ENCODE assay signal across 3 cellular contexts in genomic region chr1:186295980-186296379, GRCh38.
TF ChIP-seq lines count a peak whose summit lies in the region.

PRG4 (plus strand) TSS chr1:186296279.

TF ChIP-seq in SK-N-SH treated with all-trans-retinoic acid at 6 μM for 48 hours, 23 proteins besides CTCF, POLR2A, EP300 and RAD21 (continued from another document and continues in another):
- TF ChIP-seq PATZ1 (CRISPR knock-in tag; IDR thresholded peaks at IDR 0.05; ENCODE audit: borderline replicate concordance) (no peak), GLIS3 (CRISPR knock-in tag; IDR thresholded peaks at IDR 0.05) (no peak), CREB5 (CRISPR knock-in tag; IDR thresholded peaks at IDR 0.05; ENCODE audit: low read depth) (no peak), TOX (CRISPR knock-in tag; IDR thresholded peaks at IDR 0.05; ENCODE audit: borderline replicate concordance) (no peak), ZC3H10 (CRISPR knock-in tag; IDR thresholded peaks at IDR 0.05) (no peak), ESRRG (CRISPR knock-in tag; IDR thresholded peaks at IDR 0.05) (no peak), POU6F1 (CRISPR knock-in tag; IDR thresholded peaks at IDR 0.05; ENCODE audit: borderline replicate concordance, low read depth) (no peak)

TF ChIP-seq in SK-N-SH, 30 proteins besides CTCF, POLR2A, EP300 and RAD21 (continued from another document):
- TF ChIP-seq YY1 (IDR thresholded peaks at IDR 0.05; ENCODE audit: low read depth) (no peak), RXRA (IDR thresholded peaks at IDR 0.05; ENCODE audit: borderline replicate concordance, low read depth) (no peak), USF2 (IDR thresholded peaks at IDR 0.05; ENCODE audit: borderline replicate concordance, low read depth, low read length) (no peak), GABPA (IDR thresholded peaks at IDR 0.05; ENCODE audit: low read depth) (no peak), GATA2 (CRISPR knock-in tag; IDR thresholded peaks at IDR 0.05) (no peak), MAX (IDR thresholded peaks at IDR 0.05; ENCODE audit: low read depth) (no peak), REST (IDR thresholded peaks at IDR 0.05; ENCODE audit: low read depth, low read length) (no peak)
TF ChIP-seq in SK-N-SH: peak in this region for 0.

TF ChIP-seq in GM23338, 12 proteins besides CTCF, POLR2A, EP300 and RAD21 (continued from another document):
- TF ChIP-seq REST (IDR thresholded peaks at IDR 0.05; ENCODE audit: unreplicated experiment), result no peak
